ENCODE assay signal across 8 cellular contexts in genomic region chr2:47072018-47072691, GRCh38.
DNase-seq lines count a peak whose midpoint lies in the region; ATAC-seq and TF ChIP-seq lines count a peak whose summit lies in the region.

No MANE protein-coding gene starts in this region.

- no peaks in the 10 kb centered on the region for H3K36me3 ChIP-seq in PC-9 (ENCODE audit: low read depth)

- peaks cover 3 to 21% of the 10 kb centered on the region in 2 donors for H3K27me3 Mint-ChIP-seq in natural killer cell (ENCODE audit: low read depth in 2 of 2)

- H3K4me2 ChIP-seq in PC-9 = no peak overlapping the region

- peaks cover 33% of the 10 kb centered on the region for H3F3A ChIP-seq in PC-9 (ENCODE audit: insufficient read depth, low read depth)

- no peaks in the 10 kb centered on the region for H3K9me2 ChIP-seq in PC-9 (ENCODE audit: insufficient read depth)

- peak overlapping the region; percentile 84 for H3K4me3 Mint-ChIP-seq in natural killer cell

- H3K9me3 ChIP-seq in PC-9 (ENCODE audit: insufficient read depth, low read depth) = no peaks in the 10 kb centered on the region

- H3K4me1 Mint-ChIP-seq in natural killer cell = peaks cover 34 to 48% of the 10 kb centered on the region in 2 donors

- peaks cover 12% of the 10 kb centered on the region; the same call in 1 of the 2 replicates for H3K79me2 ChIP-seq in PC-9 (ENCODE audit: low read depth)

- H3K27ac ChIP-seq in PC-9 = peak overlapping the region; percentile 27

- CTCF ChIA-PET in PC-9 (lab: Charles Lee) = no interaction called here

- no peaks in the 10 kb centered on the region for H3K9me3 Mint-ChIP-seq in natural killer cell

- no TSS peak for BruUV-seq in PC-9 (replicated peaks; lab: Mats Ljungman, UMichigan)

- ATAC-seq in GM21447 (IDR thresholded peaks at IDR 0.05; ENCODE audit: unreplicated experiment) = peak; percentile 2
- ATAC-seq in esophagus mucosa = peak; percentile 3
- peak; percentile 26 to 30 (median 29) for ATAC-seq in natural killer cell
- no peak for ATAC-seq in HG03457 (IDR thresholded peaks at IDR 0.05; ENCODE audit: unreplicated experiment)
- no peak for ATAC-seq in HG02870 (IDR thresholded peaks at IDR 0.05; ENCODE audit: unreplicated experiment)
- no peak for ATAC-seq in GM19463 (IDR thresholded peaks at IDR 0.05; ENCODE audit: unreplicated experiment)

- peaks cover 66% of the 10 kb centered on the region for H3K4me1 ChIP-seq in PC-9 (replicated peaks; ENCODE audit: insufficient read depth)

- DNase-seq in PC-9 (no peak), natural killer cell (no peak), HuH-7.5 (ENCODE audit: low spot score) (no peak)

- intact Hi-C loops in PC-9 (cut with micrococcal nuclease; ENCODE audit: unreplicated experiment) (no loop called here), natural killer cell (cut with micrococcal nuclease) (no loop called here)

- H3K27me3 ChIP-seq in PC-9 (ENCODE audit: insufficient read depth, low read depth) = no peaks in the 10 kb centered on the region

- TF ChIP-seq CTCF in PC-9 (conservative IDR thresholded peaks at IDR 0.05) = no peak
- no peak for TF ChIP-seq CTCF in natural killer cell (IDR thresholded peaks at IDR 0.05)

- POLR2A ChIA-PET in PC-9 (lab: Charles Lee; ENCODE audit: unreplicated experiment) = no interaction called here

- no peak overlapping the region for H2AFZ ChIP-seq in PC-9

- no peaks in the 10 kb centered on the region for H4K20me1 ChIP-seq in PC-9 (ENCODE audit: insufficient read depth)

- H3K36me3 Mint-ChIP-seq in natural killer cell = no peaks in the 10 kb centered on the region

- H3K27ac Mint-ChIP-seq in natural killer cell = peak overlapping the region; percentile 62 to 71

- no peak overlapping the region for H3K4me3 ChIP-seq in PC-9

Comparison
In these comparisons a context has a peak if more than half of its experiments do, and no peak if none do; other contexts are left out.
1. ATAC-seq: peak in GM21447 (single experiment), esophagus mucosa (single experiment) and natural killer cell (3 of 3); none in HG03457 (single experiment), HG02870 (single experiment) and GM19463 (single experiment).